Comparison of ENCODE assay signal across 8 cellular contexts in genomic region chr3:10992017-10992945, GRCh38. TPM values are rescaled to one million over a fixed set of nuclear protein-coding genes. Genes with fewer than 3 reads are reported as not detected.
DNase-seq lines count a peak whose midpoint lies in the region; FAIRE-seq and TF ChIP-seq lines count a peak whose summit lies in the region.

TSS of gene SLC6A1 (plus strand) at chr3:10992748. CDS start at chr3:11017212, 24,464 bp downstream.

- peaks cover 0 to 47% of the 10 kb centered on the region in 2 donors for H3K27me3 ChIP-seq in breast epithelium
- H3K27me3 ChIP-seq in ectodermal cell (ENCODE audit: control insufficient read depth, insufficient read depth, low read length, poor library complexity, severe bottlenecking): peaks cover 47% of the 10 kb centered on the region
- peaks cover 52% of the 10 kb centered on the region for H3K27me3 ChIP-seq in mucosa of stomach (ENCODE audit: control insufficient read depth, insufficient read depth, low read length)

- H3K4me3 Mint-ChIP-seq in MCF 10A (ENCODE audit: unreplicated experiment): no peak within 1 kb of the TSS

- H3K36me3 ChIP-seq in breast epithelium (no peaks in the 10 kb centered on the region), ectodermal cell (ENCODE audit: control insufficient read depth, insufficient read depth, low read length) (no peaks in the 10 kb centered on the region), mucosa of stomach (ENCODE audit: control insufficient read depth, insufficient read depth, low read length) (no peaks in the 10 kb centered on the region)

- POLR2A ChIA-PET in MCF 10A (lab: Yijun Ruan, JAX): no interaction called here

- peaks cover 78% of the 10 kb centered on the region for H3K27me3 Mint-ChIP-seq in MCF 10A (ENCODE audit: insufficient read depth, unreplicated experiment)

- H3K27ac ChIP-seq in breast epithelium: no peak within 1 kb of the TSS
- no peak within 1 kb of the TSS for H3K27ac ChIP-seq in ectodermal cell (ENCODE audit: insufficient read depth, low read depth, low read length, poor library complexity, severe bottlenecking)

- H3K27ac Mint-ChIP-seq in MCF 10A (ENCODE audit: low read depth, unreplicated experiment): no peak within 1 kb of the TSS

- FAIRE-seq in urothelium cell line (lab: Jason Lieb, UNC): no peak

- WGBS in ectodermal cell, 2 experiments: 1% methylated on average over 67 to 69 of the region's 69 CpGs

- TF ChIP-seq CTCF in breast epithelium (IDR thresholded peaks at IDR 0.05) (no peak), MCF 10A (IDR thresholded peaks at IDR 0.05; ENCODE audit: unreplicated experiment) (no peak)

- no peaks in the 10 kb centered on the region for H3K4me1 Mint-ChIP-seq in MCF 10A (ENCODE audit: insufficient read depth, unreplicated experiment)

- no peak for TF ChIP-seq POLR2A in breast epithelium (IDR thresholded peaks at IDR 0.05)

- H3K36me3 Mint-ChIP-seq in MCF 10A (ENCODE audit: insufficient read depth, unreplicated experiment): no peaks in the 10 kb centered on the region

- CTCF ChIA-PET in MCF 10A (lab: Yijun Ruan, JAX): interaction anchor here (1.3 kb wide), 1 partner anchor 10 kb away, joined by 3 read pairs; no protein-coding TSS in a partner anchor

- H3K9me3 ChIP-seq in breast epithelium (no peaks in the 10 kb centered on the region), ectodermal cell (ENCODE audit: control insufficient read depth, low read length) (no peaks in the 10 kb centered on the region), mucosa of stomach (ENCODE audit: control insufficient read depth, low read length) (no peaks in the 10 kb centered on the region)

- DNase-seq in breast epithelium (ENCODE audit: low spot score in 2 of 2): no peak
- DNase-seq in MCF 10A (ENCODE audit: unreplicated experiment): no peak
- DNase-seq in urothelium cell line (ENCODE audit: low spot score): peak; percentile 58
- no peak for DNase-seq in NCI-H1930 (lab: John Stamatoyannopoulos, UW)
- no peak for DNase-seq in NCI-H526 treated with DMSO at 0.1 percent for 48 hours (lab: John Stamatoyannopoulos, UW)
- DNase-seq in GM19240 (ENCODE audit: insufficient read length, low spot score): no peak

- no peaks in the 10 kb centered on the region for H3K9me3 Mint-ChIP-seq in MCF 10A (ENCODE audit: unreplicated experiment)

- H3K4me3 ChIP-seq in breast epithelium: peak within 1 kb of the TSS; percentile 37 to 66 (median 44)
- H3K4me3 ChIP-seq in ectodermal cell (ENCODE audit: insufficient read depth, low read depth, low read length): peak within 1 kb of the TSS; percentile 34
- peak within 1 kb of the TSS; percentile 7 for H3K4me3 ChIP-seq in mucosa of stomach (ENCODE audit: low read length)

- H3K9ac ChIP-seq in mucosa of stomach (ENCODE audit: low read length): no peak within 1 kb of the TSS

- no TSS peak for BruUV-seq in MCF 10A (replicated peaks; lab: Mats Ljungman, UMichigan)

- intact Hi-C loops in breast epithelium (cut with DNase I; ENCODE audit: low total_unique reads): no loop called here
- intact Hi-C loops in MCF 10A (cut with micrococcal nuclease): no loop called here

- H3K4me1 ChIP-seq in breast epithelium (no peaks in the 10 kb centered on the region), ectodermal cell (ENCODE audit: control insufficient read depth, insufficient read depth, low read length) (no peaks in the 10 kb centered on the region), mucosa of stomach (ENCODE audit: control insufficient read depth, insufficient read depth, low read length) (no peaks in the 10 kb centered on the region)

RNA-seq across cellular contexts. Expression of gene SLC6A1, which starts in this region (rescaled TPM):
- total RNA-seq in breast epithelium: under 1 TPM; under 0.01 to 0.32 (median 0.29) TPM
- not detected in 2 replicates for total RNA-seq in MCF 10A (2022)
- 1.6 TPM for polyA plus RNA-seq in ectodermal cell (2013, experiment 1 of 4)
- 1.0 TPM for polyA plus RNA-seq in ectodermal cell (2013, experiment 2 of 4)
- 1.7 TPM for polyA plus RNA-seq in ectodermal cell (2013, experiment 3 of 4)
- polyA plus RNA-seq in ectodermal cell (2013, experiment 4 of 4): 2.1 TPM
